8 cellular contexts compared by ENCODE assay signal in the genomic region with DNA sequence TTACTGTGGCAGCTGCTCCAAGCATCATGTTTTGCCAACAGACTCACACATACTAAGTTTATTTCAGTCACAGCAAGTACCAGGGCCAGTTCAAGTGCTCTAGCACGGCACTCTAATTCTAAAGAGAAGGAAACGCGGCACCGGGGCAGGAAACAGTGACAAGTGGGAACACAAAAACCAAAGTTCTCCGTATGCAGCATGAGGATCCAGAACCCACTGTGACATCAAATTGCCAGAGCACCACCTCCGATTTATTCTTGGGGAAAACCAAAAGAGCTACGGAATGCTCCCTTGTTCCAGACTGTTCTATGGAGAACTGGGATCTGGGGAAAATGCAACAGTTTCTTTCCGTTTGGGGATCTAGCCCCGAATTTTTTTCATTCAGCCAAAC. TPM values are rescaled to one million over a fixed set of nuclear protein-coding genes. Genes with fewer than 3 reads are reported as not detected.
DNase-seq lines count a peak whose midpoint lies in the region; ATAC-seq and TF ChIP-seq lines count a peak whose summit lies in the region.

No MANE protein-coding gene starts in this region.

- peak overlapping the region; percentile 84 to 96 for H3K27ac Mint-ChIP-seq in activated naive CD4-positive, alpha-beta T cell treated with anti-CD3 and anti-CD28 coated beads, Interleukin-2, amount 50 U/mL, for 72 hours

- H3K4me1 ChIP-seq in DOHH2 (ENCODE audit: control insufficient read depth, low read length) = peaks cover 38% of the 10 kb centered on the region
- H3K4me1 ChIP-seq in HUES6 (ENCODE audit: control insufficient read depth, insufficient read depth, low read length) = peaks cover 22% of the 10 kb centered on the region

- no peaks in the 10 kb centered on the region for H3K9me2 ChIP-seq in DOHH2 (replicated peaks; ENCODE audit: control insufficient read depth, low read length)

- H3K4me3 ChIP-seq in DOHH2 (ENCODE audit: low read length) (peak overlapping the region; percentile 83), HUES6 (ENCODE audit: low read depth, low read length) (peak overlapping the region; percentile 62), iPS-18c (ENCODE audit: insufficient read depth, low read depth, low read length) (peak overlapping the region; percentile 63; the same call in 1 of the 2 replicates)

- H3K79me2 ChIP-seq in DOHH2 (ENCODE audit: control insufficient read depth, low read length) = peaks cover 45% of the 10 kb centered on the region

- TF ChIP-seq CTCF in DOHH2 (IDR thresholded peaks at IDR 0.05; ENCODE audit: low read depth, low read length, poor library complexity, severe bottlenecking) = no peak

- peak overlapping the region; percentile 53 for H3K9ac ChIP-seq in HUES6 (ENCODE audit: low read length)

- H3K9me3 ChIP-seq in DOHH2 (ENCODE audit: control insufficient read depth, insufficient read depth, low read length) (no peaks in the 10 kb centered on the region), HUES6 (ENCODE audit: control insufficient read depth, insufficient read depth, low read depth, low read length) (no peaks in the 10 kb centered on the region), iPS-18c (ENCODE audit: control insufficient read depth, insufficient read depth, low read length) (peaks cover 3% of the 10 kb centered on the region)

- H3K36me3 Mint-ChIP-seq in activated naive CD4-positive, alpha-beta T cell treated with anti-CD3 and anti-CD28 coated beads, Interleukin-2, amount 50 U/mL, for 72 hours = peaks cover 10 to 32% of the 10 kb centered on the region in 2 donors

- no peaks in the 10 kb centered on the region for H3F3A ChIP-seq in DOHH2 (ENCODE audit: control insufficient read depth, insufficient read depth)

- peak; percentile 6 for ATAC-seq in GM21447 (IDR thresholded peaks at IDR 0.05; ENCODE audit: unreplicated experiment)
- peak; percentile 1 to 4 for ATAC-seq in activated naive CD4-positive, alpha-beta T cell treated with anti-CD3 and anti-CD28 coated beads, Interleukin-2, amount 50 U/mL, for 72 hours
- ATAC-seq in stimulated activated naive CD8-positive, alpha-beta T cell treated with anti-CD3 and anti-CD28 coated beads, Interleukin-15, Interleukin-2, amounts not matched to agents 100 U/mL and 50 U/mL, for 24 hours = no peak

- peaks cover 6% of the 10 kb centered on the region for H3K27me3 ChIP-seq in DOHH2 (ENCODE audit: control insufficient read depth, low read length)
- H3K27me3 ChIP-seq in HUES6 (ENCODE audit: control insufficient read depth, insufficient read depth, low read length) = 0 out of 2 replicates have a peak, but pooled peaks cover 2% of the 10 kb centered on the region

- no peaks in the 10 kb centered on the region for H4K20me1 ChIP-seq in DOHH2 (ENCODE audit: control insufficient read depth, insufficient read depth, low read depth, low read length)

- H3K4me2 ChIP-seq in DOHH2 (ENCODE audit: low read length) = peak overlapping the region; percentile 68

- peaks cover 36% of the 10 kb centered on the region for H3K36me3 ChIP-seq in DOHH2 (ENCODE audit: control insufficient read depth, low read length)
- H3K36me3 ChIP-seq in HUES6 (ENCODE audit: control insufficient read depth, insufficient read depth, low read length) = 0 out of 2 replicates have a peak, but pooled peaks cover 3% of the 10 kb centered on the region

- H3K27ac ChIP-seq in DOHH2 (ENCODE audit: low read depth, low read length) = no peak overlapping the region
- no peak overlapping the region for H3K27ac ChIP-seq in HUES6 (ENCODE audit: low read depth, low read length)

- H3K9me3 Mint-ChIP-seq in activated naive CD4-positive, alpha-beta T cell treated with anti-CD3 and anti-CD28 coated beads, Interleukin-2, amount 50 U/mL, for 72 hours = no peaks in the 10 kb centered on the region

- peak in 1 of 2 donors; percentile 29 for DNase-seq in activated naive CD4-positive, alpha-beta T cell treated with anti-CD3 and anti-CD28 coated beads, Interleukin-2, amount 50 U/mL, for 72 hours (ENCODE audit: low spot score in 2 of 2)
- peak; percentile 21 for DNase-seq in stimulated activated naive CD8-positive, alpha-beta T cell treated with anti-CD3 and anti-CD28 coated beads, Interleukin-15, Interleukin-2, amounts not matched to agents 100 U/mL and 50 U/mL, for 24 hours
- no peak for DNase-seq in NK-92 treated with Interleukin-12 subunit alpha and Interleukin-12 subunit beta, amount 100 ng/mL, for 24 hours (lab: John Stamatoyannopoulos, UW)
- no peak for DNase-seq in HT-29 (ENCODE audit: low spot score)

RNA-seq across cellular contexts. Expression of gene PTER, which starts 0.4 kb away (rescaled TPM):
- total RNA-seq in activated naive CD4-positive, alpha-beta T cell treated with anti-CD3 and anti-CD28 coated beads, Interleukin-2, amount 50 U/mL, for 72 hours = 10 to 100 TPM; 11.8 to 30.1 TPM
- 3.4 and 9.4 TPM in 2 replicates for total RNA-seq in HT-29 (2014; rRNA removed; shearing (Covaris generic))
